In genomic region chr5:168354397-168354796, GRCh38 we compare ENCODE assay signal across 28 cellular contexts.
"Had no signal": no experiment of that assay in that cellular context is flagged by ENCODE, and none has a peak within 500 bp of the region (broad histone marks: within the 10 kb centered on the region; RNA-seq: fewer than 3 reads in every experiment).

No MANE protein-coding gene starts in this region.

- H3K36me3 Mint-ChIP-seq: activated naive CD8-positive, alpha-beta T cell treated with anti-CD3 and anti-CD28 coated beads, Interleukin-2, amount 10 ng/mL, durations not matched to agents 7 days and 5 days; naive B cell; WTC11 had no signal

- H3K27ac ChIP-seq: colonic mucosa, dorsolateral prefrontal cortex, gastrocnemius medialis, hepatocyte, neutrophil, psoas muscle, transverse colon, uterus had no signal

- H3K27ac Mint-ChIP-seq: activated naive CD4-positive, alpha-beta T cell treated with anti-CD3 and anti-CD28 coated beads for 36 hours; activated naive CD8-positive, alpha-beta T cell treated with anti-CD3 and anti-CD28 coated beads, Interleukin-2, amount 10 ng/mL, durations not matched to agents 7 days and 5 days; activated T-helper 1 cell treated with anti-CD3 and anti-CD28 coated beads, Interleukin-12 subunit alpha, Interleukin-12 subunit beta, Interleukin-2, Interleukin-4 antibody, amounts not matched to agents 30 ng/mL and 10 ng/mL and 1 ng/mL, durations not matched to agents 14 hours and 24 hours and 36 hours; nephron progenitor cell had no signal

- H3K4me3 Mint-ChIP-seq: activated naive CD4-positive, alpha-beta T cell treated with anti-CD3 and anti-CD28 coated beads for 36 hours; activated naive CD8-positive, alpha-beta T cell treated with anti-CD3 and anti-CD28 coated beads, Interleukin-2, amount 10 ng/mL, durations not matched to agents 7 days and 5 days; activated T-helper 1 cell treated with anti-CD3 and anti-CD28 coated beads, Interleukin-12 subunit alpha, Interleukin-12 subunit beta, Interleukin-2, Interleukin-4 antibody, amounts not matched to agents 30 ng/mL and 10 ng/mL and 1 ng/mL, durations not matched to agents 14 hours and 24 hours and 36 hours; naive B cell; nephron progenitor cell; WTC11 had no signal

- H3K9me3 Mint-ChIP-seq: activated naive CD4-positive, alpha-beta T cell treated with anti-CD3 and anti-CD28 coated beads for 36 hours; activated naive CD8-positive, alpha-beta T cell treated with anti-CD3 and anti-CD28 coated beads, Interleukin-2, amount 10 ng/mL, durations not matched to agents 7 days and 5 days; activated T-helper 1 cell treated with anti-CD3 and anti-CD28 coated beads, Interleukin-12 subunit alpha, Interleukin-12 subunit beta, Interleukin-2, Interleukin-4 antibody, amounts not matched to agents 30 ng/mL and 10 ng/mL and 1 ng/mL, durations not matched to agents 14 hours and 24 hours and 36 hours; nephron progenitor cell; WTC11 had no signal

- DNase-seq: activated CD4-positive, alpha-beta T cell treated with anti-CD3 and anti-CD28 coated beads for 1 hour; activated effector memory CD4-positive, alpha-beta T cell treated with anti-CD3 and anti-CD28 coated beads, Interleukin-2, amount 50 U/mL, for 16 hours; activated naive CD4-positive, alpha-beta T cell treated with anti-CD3 and anti-CD28 coated beads for 36 hours; activated naive CD8-positive, alpha-beta T cell treated with anti-CD3 and anti-CD28 coated beads, Interleukin-2, amount 10 ng/mL, durations not matched to agents 7 days and 5 days; amniotic stem cell; cerebellar nuclear complex; colonic mucosa; dorsolateral prefrontal cortex; effector memory CD4-positive, alpha-beta T cell; erythroblast; gastrocnemius medialis; glutamatergic neuron; islet precursor cell; left ventricle myocardium superior; mammary epithelial cell; naive B cell; nephron progenitor cell; psoas muscle; stimulated activated CD4-positive, alpha-beta T cell treated with anti-CD3 and anti-CD28 coated beads, Interleukin-2, amount 100 ng/mL, for 24 hours; stimulated activated naive CD4-positive, alpha-beta T cell; T-helper 2 cell; transverse colon; uterus had no signal

- H3K4me1 Mint-ChIP-seq: activated naive CD8-positive, alpha-beta T cell treated with anti-CD3 and anti-CD28 coated beads, Interleukin-2, amount 10 ng/mL, durations not matched to agents 7 days and 5 days; naive B cell had no signal

- ATAC-seq: gastrocnemius medialis, left ventricle myocardium superior, psoas muscle, WTC11 had no signal

- H3K36me3 ChIP-seq: colonic mucosa, gastrocnemius medialis, neutrophil, transverse colon, uterus had no signal

- H3K9me3 ChIP-seq: colonic mucosa, gastrocnemius medialis, neutrophil, psoas muscle, transverse colon, uterus had no signal

- H3K27me3 ChIP-seq: colonic mucosa, dorsolateral prefrontal cortex, gastrocnemius medialis, hepatocyte, neutrophil, transverse colon, uterus had no signal

- H3K27me3 Mint-ChIP-seq: activated naive CD8-positive, alpha-beta T cell treated with anti-CD3 and anti-CD28 coated beads, Interleukin-2, amount 10 ng/mL, durations not matched to agents 7 days and 5 days had no signal

- H3K4me3 ChIP-seq: colonic mucosa, dorsolateral prefrontal cortex, gastrocnemius medialis, hepatocyte, psoas muscle, smooth muscle cell, transverse colon, uterus had no signal

- H3K4me1 ChIP-seq: colonic mucosa, gastrocnemius medialis, psoas muscle, uterus had no signal
